ENCODE assay signal across 8 cellular contexts in genomic region chr7:106793015-106793651, GRCh38.
DNase-seq lines count a peak whose midpoint lies in the region; ATAC-seq, FAIRE-seq and TF ChIP-seq lines count a peak whose summit lies in the region.

No MANE protein-coding gene starts in this region.

- H2BK20ac ChIP-seq in IMR-90 (ENCODE audit: low read depth, low read length): no peak overlapping the region

- H3K27ac Mint-ChIP-seq in T-cell: no peak overlapping the region

- H3K27ac ChIP-seq in IMR-90 (ENCODE audit: insufficient read depth, low read length): no peak overlapping the region
- H3K27ac ChIP-seq in fibroblast of lung (ENCODE audit: insufficient read depth, low read length): no peak overlapping the region
- H3K27ac ChIP-seq in small intestine (ENCODE audit: low read depth in 1 of 2, low read length in 1 of 2): no peak overlapping the region

- no peak overlapping the region for H2AK5ac ChIP-seq in IMR-90 (ENCODE audit: low read depth, low read length)

- POLR2A ChIA-PET in IMR-90 (lab: Charles Lee; ENCODE audit: unreplicated experiment): no interaction called here
- POLR2A ChIA-PET in T-cell (lab: Charles Lee): interaction anchor here in 1 of 2 donors (1.0 kb wide), 1 partner anchor 376 kb away, joined by 3 read pairs; no protein-coding TSS in a partner anchor

- no peaks in the 10 kb centered on the region for H3K36me3 Mint-ChIP-seq in T-cell

- TF ChIP-seq RAD21 in IMR-90 (IDR thresholded peaks at IDR 0.05; ENCODE audit: low read length): peak; percentile 72

- H3K14ac ChIP-seq in IMR-90 (replicated peaks; ENCODE audit: low read depth, low read length): no peak overlapping the region

- FAIRE-seq in small intestine (lab: Jason Lieb, UNC): no peak

- DNase-seq in NCI-H2107 treated with DMSO at 0.1 percent for 48 hours (lab: John Stamatoyannopoulos, UW; ENCODE audit: unreplicated experiment): peak; percentile 40
- no peak for DNase-seq in NCI-H2107 (lab: John Stamatoyannopoulos, UW)
- DNase-seq in IMR-90: peak; percentile 33
- peak in 20 of 34 experiments; percentile 5 to 47 (median 23) for DNase-seq in T-cell
- DNase-seq in fibroblast of lung (ENCODE audit: low read depth in 2 of 2): peak in 1 of 2 donors; percentile 37
- peak; percentile 35 for DNase-seq in small intestine

- H3K79me2 ChIP-seq in fibroblast of lung (ENCODE audit: control insufficient read depth, insufficient read depth, low read length): no peaks in the 10 kb centered on the region

- peak; percentile 59 for ATAC-seq in IMR-90 (ENCODE audit: low read depth)
- peak in 3 of 4 experiments; percentile 44 to 63 (median 46) for ATAC-seq in T-cell (replicated peaks in 1 of 4)
- ATAC-seq in GM21825 (IDR thresholded peaks at IDR 0.05; ENCODE audit: unreplicated experiment): no peak
- ATAC-seq in HG02884 (IDR thresholded peaks at IDR 0.05; ENCODE audit: unreplicated experiment): no peak

- no peak for TF ChIP-seq POLR2A in IMR-90 (IDR thresholded peaks at IDR 0.05; ENCODE audit: low read depth, low read length)

- CTCF ChIA-PET in IMR-90 (lab: Yijun Ruan, JAX) (interaction anchor here (1.1 to 1.2 kb wide), 2 partner anchors 357 to 1086 kb away, joined by 3 read pairs; no protein-coding TSS in a partner anchor), T-cell (lab: Charles Lee) (interaction anchor here (0.6 to 3.5 kb wide), 25 partner anchors 17 to 1079 kb away, joined by 3 to 59 read pairs (median 4); partner anchors contain the start of gene HBP1 (in 1 of the 2))

- H4K91ac ChIP-seq in IMR-90 (ENCODE audit: insufficient read depth, low read depth, low read length): no peak overlapping the region

- H3K9ac ChIP-seq in IMR-90 (ENCODE audit: low read depth, low read length) (no peak overlapping the region), fibroblast of lung (ENCODE audit: insufficient read depth, low read length) (no peak overlapping the region)

- H3K56ac ChIP-seq in IMR-90 (ENCODE audit: extremely low read depth, insufficient read depth, low read length): no peak overlapping the region

- H3K9me3 ChIP-seq in IMR-90 (ENCODE audit: control insufficient read depth, insufficient read depth, low read length) (no peaks in the 10 kb centered on the region), fibroblast of lung (ENCODE audit: control insufficient read depth, insufficient read depth, low read depth, low read length) (no peaks in the 10 kb centered on the region), small intestine (ENCODE audit: control insufficient read depth, low read depth) (no peaks in the 10 kb centered on the region)

- no peak overlapping the region; the same call in 1 of the 2 replicates for H3K4me2 ChIP-seq in IMR-90 (ENCODE audit: low read depth, low read length)
- no peak overlapping the region for H3K4me2 ChIP-seq in fibroblast of lung (ENCODE audit: extremely low read depth, insufficient read depth, low read length)

- WGBS in IMR-90 (ENCODE audit: extremely low coverage in 2 of 2, insufficient read length in 1 of 2), 2 experiments: no CpG with 5 or more reads among the region's 4 CpGs
- 56 to 62% (median 57%) methylated on average over 4 of the region's 4 CpGs for WGBS in small intestine, 3 donors

- H2BK120ac ChIP-seq in IMR-90 (ENCODE audit: low read depth, low read length): peak overlapping the region; percentile 23; the same call in 1 of the 2 replicates

- no peaks in the 10 kb centered on the region for H3K36me3 ChIP-seq in IMR-90 (ENCODE audit: control insufficient read depth, insufficient read depth, low read length)
- no peaks in the 10 kb centered on the region for H3K36me3 ChIP-seq in fibroblast of lung (ENCODE audit: control insufficient read depth, insufficient read depth, low read length)
- H3K36me3 ChIP-seq in small intestine (ENCODE audit: control insufficient read depth in 2 of 2, insufficient read depth in 2 of 2, low read length in 2 of 2): no peaks in the 10 kb centered on the region

- H4K5ac ChIP-seq in IMR-90 (ENCODE audit: low read depth, low read length): no peak overlapping the region

- intact Hi-C loops in IMR-90 (cut with micrococcal nuclease): loop anchor here (1.0 to 5.0 kb wide), 3 partner anchors 254 to 374 kb away; partner anchors contain the start of gene HBP1

- H4K20me1 ChIP-seq in IMR-90 (ENCODE audit: insufficient read depth, low read length): no peaks in the 10 kb centered on the region
- H4K20me1 ChIP-seq in fibroblast of lung (ENCODE audit: control insufficient read depth, extremely low read depth, insufficient read depth, low read length): no peaks in the 10 kb centered on the region

- peak; percentile 57 for TF ChIP-seq CTCF in IMR-90 (conservative IDR thresholded peaks at IDR 0.05; ENCODE audit: low read depth, low read length)
- TF ChIP-seq CTCF in fibroblast of lung (conservative IDR thresholded peaks at IDR 0.05 in 1 of 2, IDR thresholded peaks at IDR 0.05 in 1 of 2; ENCODE audit: low read depth in 1 of 2, low read length in 2 of 2): peak; percentile 35 to 37

- no peaks in the 10 kb centered on the region for H3K79me1 ChIP-seq in IMR-90 (ENCODE audit: low read depth in 1 of 2, low read length in 2 of 2)

- H3K4me1 Mint-ChIP-seq in T-cell: peaks cover 3 to 5% (median 5%) of the 10 kb centered on the region in 3 donors

- H3K4me1 ChIP-seq in IMR-90 (ENCODE audit: control insufficient read depth, insufficient read depth, low read length): peaks cover 9% of the 10 kb centered on the region; the same call in 1 of the 2 replicates
- no peaks in the 10 kb centered on the region for H3K4me1 ChIP-seq in fibroblast of lung (ENCODE audit: control insufficient read depth, extremely low read depth, insufficient read depth, low read length)
- no peaks in the 10 kb centered on the region for H3K4me1 ChIP-seq in small intestine (ENCODE audit: control insufficient read depth in 2 of 2, insufficient read depth in 1 of 2, low read depth in 1 of 2, low read length in 1 of 2)

- BruUV-seq in IMR-90 (replicated peaks; lab: Mats Ljungman, UMichigan): no TSS peak

- H3K4me3 Mint-ChIP-seq in T-cell: no peak overlapping the region

- in situ Hi-C loops in IMR-90 (cut with MboI; ENCODE audit: low sequenced_read_pairs): loop anchor here (5.0 kb wide), 1 partner anchor 354 kb away; no protein-coding TSS in a partner anchor

- no peak overlapping the region for H2AFZ ChIP-seq in IMR-90 (replicated peaks; ENCODE audit: low read length, poor library complexity)
- no peak overlapping the region for H2AFZ ChIP-seq in fibroblast of lung (ENCODE audit: low read length)

- no peak overlapping the region for H3K23ac ChIP-seq in IMR-90 (ENCODE audit: low read depth, low read length)

- dilution Hi-C loops in IMR-90 (cut with HindIII; ENCODE audit: low sequenced_read_pairs, unreplicated experiment): no loop called here

- H3K18ac ChIP-seq in IMR-90 (ENCODE audit: low read depth, low read length): no peak overlapping the region; the same call in 1 of the 2 replicates

- H3K9me3 Mint-ChIP-seq in T-cell: peaks cover 0 to under 1% (median 0%) of the 10 kb centered on the region in 3 donors

- H3K4me3 ChIP-seq in IMR-90 (ENCODE audit: insufficient read depth, low read depth, low read length) (no peak overlapping the region), fibroblast of lung (replicated peaks in 1 of 4; ENCODE audit: control extremely low read depth in 1 of 4, insufficient read depth in 1 of 4, low read depth in 3 of 4, low read length in 4 of 4) (no peak overlapping the region), small intestine (ENCODE audit: low read depth in 1 of 2, low read length in 2 of 2) (no peak overlapping the region)

- H3K27me3 Mint-ChIP-seq in T-cell: no peaks in the 10 kb centered on the region

- H2AK9ac ChIP-seq in IMR-90 (replicated peaks; ENCODE audit: low read depth, low read length, poor library complexity): no peak overlapping the region

- no peak overlapping the region for H3K4ac ChIP-seq in IMR-90 (ENCODE audit: low read depth, low read length)

- peaks cover 3% of the 10 kb centered on the region; the same call in 1 of the 2 replicates for H3K9me1 ChIP-seq in IMR-90 (ENCODE audit: insufficient read depth, low read length)

- H2BK15ac ChIP-seq in IMR-90 (ENCODE audit: low read depth, low read length): no peak overlapping the region

- H4K8ac ChIP-seq in IMR-90 (ENCODE audit: low read depth in 2 of 2, low read length in 2 of 2): no peak overlapping the region

- H2BK5ac ChIP-seq in IMR-90 (ENCODE audit: low read depth, low read length, poor library complexity, severe bottlenecking): no peak overlapping the region

- H3K27me3 ChIP-seq in IMR-90 (ENCODE audit: control insufficient read depth, insufficient read depth, low read length) (no peaks in the 10 kb centered on the region), fibroblast of lung (ENCODE audit: control insufficient read depth, insufficient read depth, low read length) (no peaks in the 10 kb centered on the region), small intestine (ENCODE audit: control insufficient read depth in 2 of 2, insufficient read depth in 2 of 2, low read length in 2 of 2) (no peaks in the 10 kb centered on the region)

TF ChIP-seq in IMR-90, 13 proteins besides CTCF, POLR2A, EP300 and RAD21:
- TF ChIP-seq MAFK (IDR thresholded peaks at IDR 0.05; ENCODE audit: low read depth, low read length): peak; percentile 1; the same call in 1 of the 2 replicates
- peak; percentile 59 for TF ChIP-seq SMC3 (IDR thresholded peaks at IDR 0.05; ENCODE audit: low read depth, low read length)
- TF ChIP-seq RFX5 (IDR thresholded peaks at IDR 0.05; ENCODE audit: low read depth, low read length): no peak
- TF ChIP-seq CEBPB (IDR thresholded peaks at IDR 0.05; ENCODE audit: low read depth, low read length): no peak

Comparison
In these comparisons a context has a peak if more than half of its experiments do, and no peak if none do; other contexts are left out.
1. ATAC-seq: peak in IMR-90 (single experiment) and T-cell (3 of 4); none in GM21825 (single experiment) and HG02884 (single experiment).